Comparison of ENCODE assay signal across 9 cellular contexts in genomic region chr15:74422723-74423442, GRCh38. TPM values are rescaled to one million over a fixed set of nuclear protein-coding genes. Genes with fewer than 3 reads are reported as not detected.
A peak's percentile ranks its signal among the peaks of the same experiment; 100 is the strongest.
DNase-seq lines count a peak whose midpoint lies in the region; ATAC-seq and TF ChIP-seq lines count a peak whose summit lies in the region.
"Had no signal": no experiment of that assay in that cellular context is flagged by ENCODE, and none has a peak within 500 bp of the region (broad histone marks: within the 10 kb centered on the region; RNA-seq: fewer than 3 reads in every experiment).

No MANE protein-coding gene starts in this region.

- H2AFZ ChIP-seq in OCI-LY3 (ENCODE audit: low read depth, low read length) = no peak overlapping the region

- ATAC-seq in psoas muscle (peak; percentile 43 to 81 (median 59)), GM18519 (IDR thresholded peaks at IDR 0.05; ENCODE audit: low FRiP score, unreplicated experiment) (no peak), GM19395 (IDR thresholded peaks at IDR 0.05; ENCODE audit: unreplicated experiment) (no peak)

- peak overlapping the region; percentile 3; the same call in 1 of the 2 replicates for H3K27ac ChIP-seq in OCI-LY3 (ENCODE audit: low read length)
- H3K27ac ChIP-seq in epithelial cell of prostate = peak overlapping the region; percentile 88
- peak overlapping the region; percentile 16 for H3K27ac ChIP-seq in psoas muscle
- no peak overlapping the region for H3K27ac ChIP-seq in thyroid gland

- peaks cover 100% of the 10 kb centered on the region for H3K79me2 ChIP-seq in OCI-LY3 (ENCODE audit: low read length)

- TF ChIP-seq CTCF in GM12875 (IDR thresholded peaks at IDR 0.05; ENCODE audit: borderline replicate concordance, insufficient read depth, low read depth, low read length) (no peak), OCI-LY3 (IDR thresholded peaks at IDR 0.05; ENCODE audit: low read depth, low read length) (no peak), psoas muscle (IDR thresholded peaks at IDR 0.05) (no peak), thyroid gland (IDR thresholded peaks at IDR 0.05) (no peak)

- no peak for DNase-seq in epithelial cell of prostate (ENCODE audit: low read depth, low spot score)
- DNase-seq in psoas muscle = no peak
- no peak for DNase-seq in stimulated activated naive CD4-positive, alpha-beta T cell treated with Interleukin-2 at 50 U/mL for 16 hours (lab: John Stamatoyannopoulos, UW)
- DNase-seq in thyroid gland = no peak

- no peaks in the 10 kb centered on the region for H3K27me3 ChIP-seq in OCI-LY3 (ENCODE audit: low read depth, low read length)
- no peaks in the 10 kb centered on the region for H3K27me3 ChIP-seq in psoas muscle (ENCODE audit: insufficient read depth in 3 of 3, low read length in 2 of 3)
- H3K27me3 ChIP-seq in thyroid gland = no peaks in the 10 kb centered on the region

- H3K4me3 ChIP-seq in GM12875 (ENCODE audit: low read depth, low read length) = peak overlapping the region; percentile 40
- no peak overlapping the region for H3K4me3 ChIP-seq in OCI-LY3 (ENCODE audit: low read length)
- H3K4me3 ChIP-seq in psoas muscle = no peak overlapping the region
- no peak overlapping the region for H3K4me3 ChIP-seq in thyroid gland (replicated peaks in 1 of 3)

- H4K20me1 ChIP-seq in OCI-LY3 (ENCODE audit: insufficient read depth, low read length) = peaks cover 100% of the 10 kb centered on the region

- H3K4me2 ChIP-seq in OCI-LY3 (ENCODE audit: low read length) = peak overlapping the region; percentile 34

- intact Hi-C loops in psoas muscle (cut with DNase I) = no loop called here
- intact Hi-C loops in thyroid gland (cut with DNase I) = no loop called here

- H3K9ac ChIP-seq in OCI-LY3 (ENCODE audit: low read length) = no peak overlapping the region

- no peak for TF ChIP-seq POLR2A in thyroid gland (IDR thresholded peaks at IDR 0.05)

- H3K9me3 ChIP-seq in OCI-LY3 (ENCODE audit: insufficient read depth, low read length) (no peaks in the 10 kb centered on the region), psoas muscle (no peaks in the 10 kb centered on the region), thyroid gland (no peaks in the 10 kb centered on the region)

- H3K4me1 ChIP-seq in OCI-LY3 (ENCODE audit: low read length) = peaks cover 93% of the 10 kb centered on the region
- no peaks in the 10 kb centered on the region for H3K4me1 ChIP-seq in psoas muscle
- no peaks in the 10 kb centered on the region for H3K4me1 ChIP-seq in thyroid gland

- 48 to 71% (median 69%) methylated on average over 13 of the region's 13 CpGs for WGBS in psoas muscle, 3 donors
- WGBS in thyroid gland, 2 donors = 77 to 83% methylated on average over 11 to 13 of the region's 13 CpGs

- H3K36me3 ChIP-seq in OCI-LY3 (replicated peaks; ENCODE audit: low read depth, low read length) = peaks cover 95% of the 10 kb centered on the region
- H3K36me3 ChIP-seq in psoas muscle (ENCODE audit: insufficient read depth in 1 of 2, low read depth in 1 of 2) = no peaks in the 10 kb centered on the region
- no peaks in the 10 kb centered on the region for H3K36me3 ChIP-seq in thyroid gland

RNA-seq across cellular contexts. Expression of gene SEMA7A, which starts 10.9 kb away (rescaled TPM):
- total RNA-seq in psoas muscle (1 to 10 TPM in 3 of 4 donors, under 1 TPM in 1; 0.71 to 2.0 (median 1.5) TPM), thyroid gland (1 to 10 TPM in 3 of 4 donors, under 1 TPM in 1; 0.29 to 2.0 (median 1.6) TPM)
- 1 to 10 TPM in 1 of 3 donors, under 1 TPM in 2; 0.44 to 1.2 (median 0.46) TPM for polyA plus RNA-seq in psoas muscle

RNA-seq across cellular contexts. Expression of gene UBL7, which starts 38.1 kb away (rescaled TPM):
- total RNA-seq in psoas muscle (10 to 100 TPM; 52.3 to 72.7 (median 59.7) TPM), thyroid gland (100 to 1,000 TPM in 1 of 4 donors, 10 to 100 TPM in 3; 60.3 to 103 (median 69.6) TPM)
- polyA plus RNA-seq in psoas muscle = 10 to 100 TPM; 45.5 to 91.7 (median 62.8) TPM

RNA-seq across cellular contexts. Expression of gene CYP11A1, which starts 55.4 kb away (rescaled TPM):
- 1 to 10 TPM in 2 of 4 donors, under 1 TPM in 2; 0.61 to 5.0 (median 2.2) TPM for total RNA-seq in psoas muscle
- under 1 TPM; 0.14 to 0.24 (median 0.18) TPM for polyA plus RNA-seq in psoas muscle
- 1 to 10 TPM in 1 of 4 donors, under 1 TPM in 2, not detected in 1; 0.54 to 1.2 (median 0.56) TPM for total RNA-seq in thyroid gland
- total RNA-seq: lung microvascular endothelial cell had no signal

Comparison
In these comparisons a context has a peak if more than half of its experiments do, and no peak if none do; other contexts are left out.
1. H3K27ac ChIP-seq: peak in OCI-LY3 (single experiment), epithelial cell of prostate (single experiment) and psoas muscle (single experiment); none in thyroid gland (0 of 3).
2. ATAC-seq: peak in psoas muscle (4 of 4); none in GM18519 (single experiment) and GM19395 (single experiment).